ENCODE assay signal across 10 cellular contexts in the genomic region with DNA sequence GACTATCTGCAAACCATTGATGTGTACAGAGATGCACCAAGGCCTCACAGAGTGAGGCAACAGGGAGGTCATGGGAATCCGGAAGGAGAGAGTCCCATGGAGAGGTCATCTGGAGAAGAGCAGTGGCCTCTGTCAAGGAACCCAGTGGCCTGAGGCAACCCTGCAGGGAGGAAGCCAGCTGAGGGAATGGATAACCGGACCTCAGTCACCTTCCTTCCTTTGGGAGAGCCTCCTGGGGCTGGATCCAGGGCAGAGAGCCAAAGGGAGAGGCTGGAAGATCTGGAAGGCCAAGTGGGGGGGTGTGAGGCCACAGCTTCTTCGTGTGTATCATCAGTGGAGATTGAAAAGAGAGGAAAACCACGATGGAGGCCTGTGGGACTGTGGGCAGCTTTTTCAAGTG. TPM values are rescaled to one million over a fixed set of nuclear protein-coding genes. Genes with fewer than 3 reads are reported as not detected.
A peak's percentile ranks its signal among the peaks of the same experiment; 100 is the strongest.
DNase-seq lines count a peak whose midpoint lies in the region; ATAC-seq and TF ChIP-seq lines count a peak whose summit lies in the region.
"Had no signal": no experiment of that assay in that cellular context is flagged by ENCODE, and none has a peak within 500 bp of the region (broad histone marks: within the 10 kb centered on the region; RNA-seq: fewer than 3 reads in every experiment).

No MANE protein-coding gene starts in this region.

- no peaks in the 10 kb centered on the region for H3K9me3 ChIP-seq in psoas muscle

- H3K4me3 ChIP-seq in fibroblast of the aortic adventitia (ENCODE audit: low read depth, low read length) = no peak overlapping the region
- H3K4me3 ChIP-seq in psoas muscle = no peak overlapping the region

- peak; percentile 61 for DNase-seq in EL
- DNase-seq in NCI-H226 = peak; percentile 88
- DNase-seq in fibroblast of the aortic adventitia (ENCODE audit: low read depth) = peak; percentile 33
- peak; percentile 47 to 79 for DNase-seq in psoas muscle
- DNase-seq in NCI-H774 (lab: John Stamatoyannopoulos, UW) = no peak
- DNase-seq: activated CD4-positive, alpha-beta T cell treated with anti-CD3 and anti-CD28 coated beads for 1 hour; amygdala; NCI-H1105 had no signal

- no peaks in the 10 kb centered on the region for H3K27me3 ChIP-seq in psoas muscle (ENCODE audit: insufficient read depth in 3 of 3, low read length in 2 of 3)

- H3K4me1 ChIP-seq in psoas muscle = no peaks in the 10 kb centered on the region

- peak in 3 of 4 donors; percentile 48 to 74 (median 71) for ATAC-seq in psoas muscle
- ATAC-seq in HG02852 (IDR thresholded peaks at IDR 0.05; ENCODE audit: unreplicated experiment) = no peak
- no peak for ATAC-seq in HG03571 (IDR thresholded peaks at IDR 0.05; ENCODE audit: unreplicated experiment)

- TF ChIP-seq CTCF in fibroblast of the aortic adventitia (IDR thresholded peaks at IDR 0.05; ENCODE audit: insufficient read depth, low read length) (no peak), psoas muscle (IDR thresholded peaks at IDR 0.05) (no peak)

- H3K36me3 ChIP-seq in psoas muscle (ENCODE audit: insufficient read depth in 1 of 2, low read depth in 1 of 2) = no peaks in the 10 kb centered on the region

- 30 to 37% (median 36%) methylated on average over 4 of the region's 4 CpGs for WGBS in psoas muscle, 3 donors

- no peak overlapping the region for H3K27ac ChIP-seq in psoas muscle

- intact Hi-C loops in psoas muscle (cut with DNase I) = no loop called here

RNA-seq across cellular contexts. Expression of a gene that starts 24.3 kb away (rescaled TPM):
- 0.33 TPM in 1 of 2 replicates, not detected in the other for total RNA-seq in fibroblast of the aortic adventitia (ENCODE audit: low replicate concordance)
- total RNA-seq in psoas muscle = 1 to 10 TPM; 3.1 to 6.8 (median 4.5) TPM
- 1 to 10 TPM; 1.5 to 4.6 (median 2.7) TPM for polyA plus RNA-seq in psoas muscle

RNA-seq across cellular contexts. Expression of a gene that starts 50.9 kb away (rescaled TPM):
- total RNA-seq in fibroblast of the aortic adventitia (ENCODE audit: low replicate concordance) = 19.7 and 54.9 TPM in 2 replicates
- 1 to 10 TPM; 1.2 to 2.1 (median 1.3) TPM for total RNA-seq in psoas muscle
- polyA plus RNA-seq in psoas muscle = 1 to 10 TPM in 2 of 3 donors, under 1 TPM in 1; 0.98 to 1.5 (median 1.5) TPM

Comparison
In these comparisons a context has a peak if more than half of its experiments do, and no peak if none do; other contexts are left out.
1. ATAC-seq: peak in psoas muscle (3 of 4); none in HG02852 (single experiment) and HG03571 (single experiment).